ENCODE assay signal across 7 cellular contexts in the genomic region with DNA sequence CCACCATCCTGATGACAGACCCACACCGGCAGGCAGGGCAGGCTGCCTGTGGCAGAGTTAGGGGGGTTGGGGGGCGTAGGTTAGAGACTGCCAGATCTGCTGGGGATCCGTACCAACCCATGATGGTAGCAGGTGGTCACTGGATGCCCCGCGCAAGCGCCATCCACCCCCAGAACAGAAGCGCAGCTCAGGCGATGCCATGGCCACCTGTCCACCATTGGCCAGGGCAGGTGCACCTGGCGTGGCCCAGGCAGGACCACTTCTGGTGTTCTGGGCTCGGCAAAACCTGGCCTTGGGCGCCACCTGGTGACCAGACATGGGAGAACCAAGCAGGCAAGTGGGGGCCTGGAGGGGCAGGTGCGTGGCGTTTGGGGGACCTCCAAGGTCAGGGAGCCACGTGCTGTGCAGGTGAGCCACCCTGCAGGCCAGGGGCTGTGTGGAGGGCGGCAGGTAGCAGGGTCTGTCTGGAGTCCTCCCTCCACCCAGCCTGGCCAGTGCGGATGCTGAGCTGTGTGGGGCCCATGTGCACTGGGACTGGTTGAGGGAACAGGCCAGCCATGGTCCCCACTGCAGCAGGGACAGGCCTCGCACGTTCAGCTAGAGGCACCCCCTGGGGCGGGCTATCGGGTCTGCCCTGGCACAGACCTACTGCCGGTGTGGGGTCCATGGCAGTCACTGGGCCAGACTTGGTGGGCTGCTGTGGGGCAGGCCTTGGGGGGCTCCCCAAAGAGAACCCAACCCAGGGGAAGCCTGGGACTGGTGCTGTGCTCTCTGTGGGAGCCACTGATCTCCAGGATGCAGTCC. TPM values are rescaled to one million over a fixed set of nuclear protein-coding genes. Genes with fewer than 3 reads are reported as not detected.
A peak's percentile ranks its signal among the peaks of the same experiment; 100 is the strongest.
DNase-seq lines count a peak whose midpoint lies in the region; ATAC-seq and TF ChIP-seq lines count a peak whose summit lies in the region.

No MANE protein-coding gene starts in this region.

- ATAC-seq in GM18868 (IDR thresholded peaks at IDR 0.05; ENCODE audit: unreplicated experiment) (peak; percentile 57), HG02973 (IDR thresholded peaks at IDR 0.05; ENCODE audit: unreplicated experiment) (no peak)

- H3K27ac ChIP-seq in brain microvascular endothelial cell: no peak overlapping the region

- DNase-seq in NCI-H146 treated with DMSO at 0.1 percent for 48 hours (lab: John Stamatoyannopoulos, UW; ENCODE audit: unreplicated experiment) (peak; percentile 78), brain microvascular endothelial cell (peak; percentile 32), kidney epithelial cell (ENCODE audit: low read depth) (no peak)
- DNase-seq in stimulated activated CD4-positive, alpha-beta T cell treated with anti-CD3 and anti-CD28 coated beads, Interleukin-4, amount 100 ng/mL, for 1 hour: peak; percentile 79

- H3K36me3 ChIP-seq in brain microvascular endothelial cell (replicated peaks) (no peaks in the 10 kb centered on the region), kidney epithelial cell (ENCODE audit: control insufficient read depth, insufficient read depth, low read length) (no peaks in the 10 kb centered on the region)

- H3K27me3 ChIP-seq in brain microvascular endothelial cell (replicated peaks) (no peaks in the 10 kb centered on the region), kidney epithelial cell (ENCODE audit: control insufficient read depth, insufficient read depth, low read length) (no peaks in the 10 kb centered on the region)

- in situ Hi-C loops in brain microvascular endothelial cell (cut with HindIII; ENCODE audit: low pct_ligation_motif_present, low sequenced_read_pairs): no loop called here

- H3K4me3 ChIP-seq in WI38 (ENCODE audit: low read depth, low read length) (no peak overlapping the region), brain microvascular endothelial cell (ENCODE audit: low read depth, low read length) (no peak overlapping the region), kidney epithelial cell (ENCODE audit: low read depth, low read length) (no peak overlapping the region)

- peak; percentile 84 for TF ChIP-seq CTCF in WI38 (IDR thresholded peaks at IDR 0.05; ENCODE audit: low read depth, low read length)
- TF ChIP-seq CTCF in brain microvascular endothelial cell (IDR thresholded peaks at IDR 0.05; ENCODE audit: low read depth, low read length, missing control alignments): peak; percentile 93
- peak; percentile 83 for TF ChIP-seq CTCF in kidney epithelial cell (IDR thresholded peaks at IDR 0.05; ENCODE audit: insufficient read depth, low read length, poor library complexity, severe bottlenecking)

RNA-seq across cellular contexts. Expression of a gene that starts 15.6 kb away (rescaled TPM):
- total RNA-seq in kidney epithelial cell: 37.9 and 40.8 TPM in 2 replicates

RNA-seq across cellular contexts. Expression of a gene that starts 15.9 kb away (rescaled TPM):
- total RNA-seq in kidney epithelial cell: 83.8 and 86.7 TPM in 2 replicates

RNA-seq across cellular contexts. Expression of a gene that starts 17.9 kb away (rescaled TPM):
- total RNA-seq in kidney epithelial cell: 15.6 and 17.1 TPM in 2 replicates

RNA-seq across cellular contexts. Expression of a gene that starts 24.2 kb away (rescaled TPM):
- total RNA-seq in kidney epithelial cell: 67.7 and 78.7 TPM in 2 replicates
